In the genomic region with DNA sequence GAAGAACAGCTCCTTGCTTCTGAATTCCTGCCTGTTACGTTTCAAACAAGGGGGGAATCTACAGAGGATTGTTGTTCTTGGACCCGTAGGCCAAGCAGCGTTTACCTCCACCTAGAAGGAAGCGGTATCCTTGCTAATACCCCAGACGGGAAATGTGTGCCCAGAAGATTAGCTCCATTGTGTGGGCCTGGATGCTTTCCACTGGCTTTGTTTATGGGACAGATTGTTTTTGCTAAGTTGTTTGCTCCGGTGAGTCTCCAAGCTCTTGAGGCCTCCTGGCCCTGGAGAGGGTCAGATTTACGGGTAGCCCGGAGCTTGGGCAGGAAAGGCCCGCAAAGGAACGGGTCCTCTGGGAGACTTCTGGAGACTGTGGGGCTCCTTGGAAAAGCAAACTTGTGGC, we compare ENCODE assay signal across 1 cellular context.
TF ChIP-seq lines count a peak whose summit lies in the region.

No MANE protein-coding gene starts in this region.

TF ChIP-seq in H1, 55 proteins besides CTCF, POLR2A, EP300 and RAD21:
- TF ChIP-seq, protein P1, sequence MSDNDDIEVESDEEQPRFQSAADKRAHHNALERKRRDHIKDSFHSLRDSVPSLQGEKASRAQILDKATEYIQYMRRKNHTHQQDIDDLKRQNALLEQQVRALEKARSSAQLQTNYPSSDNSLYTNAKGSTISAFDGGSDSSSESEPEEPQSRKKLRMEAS (IDR thresholded peaks at IDR 0.05), result no peak
- TF ChIP-seq JUN (IDR thresholded peaks at IDR 0.05; ENCODE audit: low read depth, low read length), result no peak
- TF ChIP-seq, protein P2, sequence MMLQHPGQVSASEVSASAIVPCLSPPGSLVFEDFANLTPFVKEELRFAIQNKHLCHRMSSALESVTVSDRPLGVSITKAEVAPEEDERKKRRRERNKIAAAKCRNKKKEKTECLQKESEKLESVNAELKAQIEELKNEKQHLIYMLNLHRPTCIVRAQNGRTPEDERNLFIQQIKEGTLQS (IDR thresholded peaks at IDR 0.05; ENCODE audit: insufficient read depth, low read depth, low read length), result no peak
- TF ChIP-seq SP2 (IDR thresholded peaks at IDR 0.05; ENCODE audit: low read length), result no peak
- TF ChIP-seq YY1 (IDR thresholded peaks at IDR 0.05; ENCODE audit: low read depth, low read length), result no peak
- TF ChIP-seq SUZ12 (IDR thresholded peaks at IDR 0.05; ENCODE audit: low read length), result no peak
- TF ChIP-seq EZH2 (IDR thresholded peaks at IDR 0.05; ENCODE audit: low read depth, low read length, severe bottlenecking), result no peak
- no peak for TF ChIP-seq KDM5A (IDR thresholded peaks at IDR 0.05; ENCODE audit: low read length)
